ENCODE assay signal across 12 cellular contexts in genomic region chr9:131179561-131180219, GRCh38. TPM values are rescaled to one million over a fixed set of nuclear protein-coding genes. Genes with fewer than 3 reads are reported as not detected.
A peak's percentile ranks its signal among the peaks of the same experiment; 100 is the strongest.
DNase-seq lines count a peak whose midpoint lies in the region; ATAC-seq and TF ChIP-seq lines count a peak whose summit lies in the region.
"Had no signal": no experiment of that assay in that cellular context is flagged by ENCODE, and none has a peak within 500 bp of the region (broad histone marks: within the 10 kb centered on the region; RNA-seq: fewer than 3 reads in every experiment).

No MANE protein-coding gene starts in this region.

- no peaks in the 10 kb centered on the region; the same call in 2 of the 3 replicates for H3K4me1 Mint-ChIP-seq in GM23338
- H3K4me1 Mint-ChIP-seq in activated T-cell treated with anti-CD3 and anti-CD28 coated beads, Interleukin-2, amount 50 U/mL, for 4 hours (ENCODE audit: low read depth), result peaks cover 12% of the 10 kb centered on the region

- H3K36me3 ChIP-seq in kidney epithelial cell (ENCODE audit: control insufficient read depth, insufficient read depth, low read length) (no peaks in the 10 kb centered on the region), GM23338 (ENCODE audit: insufficient read depth) (peaks cover 24% of the 10 kb centered on the region)
- H3K36me3 ChIP-seq: uterus had no signal

- H3K27ac ChIP-seq in GM23338 (ENCODE audit: low read depth), result no peak overlapping the region
- H3K27ac ChIP-seq: uterus had no signal

- peak; percentile 57 for DNase-seq in AG08396 (ENCODE audit: low spot score)
- peak; percentile 70 for DNase-seq in HS-27A (ENCODE audit: low read depth)
- peak; percentile 96 for DNase-seq in amniotic epithelial cell (ENCODE audit: low read depth)
- DNase-seq in kidney epithelial cell (ENCODE audit: low read depth), result peak; percentile 48
- no peak for DNase-seq in GM23338 (ENCODE audit: low spot score)
- no peak for DNase-seq in activated T-cell treated with anti-CD3 and anti-CD28 coated beads, Interleukin-2, amount 50 U/mL, for 4 hours
- DNase-seq in activated naive CD4-positive, alpha-beta T cell (lab: John Stamatoyannopoulos, UW), result no peak
- DNase-seq: activated T-cell treated with anti-CD3 and anti-CD28 coated beads for 4 hours; NCI-H1417; stimulated activated CD4-positive, alpha-beta T cell treated with anti-CD3 and anti-CD28 coated beads, Interleukin-1b, Interleukin-23, amount 100 ng/mL, for 48 hours; uterus had no signal

- no peaks in the 10 kb centered on the region for H3K4me1 ChIP-seq in GM23338 (ENCODE audit: insufficient read depth)
- H3K4me1 ChIP-seq: uterus had no signal

- peaks cover 5% of the 10 kb centered on the region; the same call in 1 of the 2 replicates for H3K79me2 ChIP-seq in GM23338 (replicated peaks; ENCODE audit: insufficient read depth)

- H3K9me2 ChIP-seq in GM23338 (ENCODE audit: insufficient read depth), result no peaks in the 10 kb centered on the region

- no peak overlapping the region for H3K4me2 ChIP-seq in GM23338

- no peak overlapping the region for H2AFZ ChIP-seq in GM23338

- 0 out of 2 replicates have a peak, but pooled peaks cover 12% of the 10 kb centered on the region for H3F3A ChIP-seq in GM23338 (replicated peaks; ENCODE audit: low read depth)

- peaks cover 5% of the 10 kb centered on the region for H3K27me3 Mint-ChIP-seq in GM23338 (ENCODE audit: insufficient read depth, low read depth, poor library complexity)
- H3K27me3 Mint-ChIP-seq in activated T-cell treated with anti-CD3 and anti-CD28 coated beads, Interleukin-2, amount 50 U/mL, for 4 hours (ENCODE audit: low read depth), result no peaks in the 10 kb centered on the region

- no peak overlapping the region for H3K27ac Mint-ChIP-seq in GM23338

- no peaks in the 10 kb centered on the region for H3K9me3 Mint-ChIP-seq in GM23338
- no peaks in the 10 kb centered on the region for H3K9me3 Mint-ChIP-seq in activated T-cell treated with anti-CD3 and anti-CD28 coated beads, Interleukin-2, amount 50 U/mL, for 4 hours

- no peak overlapping the region for H3K4me3 Mint-ChIP-seq in GM23338
- H3K4me3 Mint-ChIP-seq in activated T-cell treated with anti-CD3 and anti-CD28 coated beads, Interleukin-2, amount 50 U/mL, for 4 hours, result no peak overlapping the region

- no peak for ATAC-seq in GM18502 (IDR thresholded peaks at IDR 0.05; ENCODE audit: poor library complexity, unreplicated experiment)
- no peak for ATAC-seq in GM23338
- ATAC-seq in activated T-cell treated with anti-CD3 and anti-CD28 coated beads, Interleukin-2, amount 50 U/mL, for 4 hours, result no peak

- H3K27me3 ChIP-seq in kidney epithelial cell (ENCODE audit: control insufficient read depth, insufficient read depth, low read length) (no peaks in the 10 kb centered on the region), GM23338 (ENCODE audit: insufficient read depth) (no peaks in the 10 kb centered on the region)
- H3K27me3 ChIP-seq: uterus had no signal

- peaks cover 4% of the 10 kb centered on the region; the same call in 1 of the 2 replicates for H4K20me1 ChIP-seq in GM23338 (replicated peaks; ENCODE audit: insufficient read depth)

- H3K4me3 ChIP-seq in kidney epithelial cell (ENCODE audit: low read depth, low read length) (no peak overlapping the region), GM23338 (no peak overlapping the region)
- H3K4me3 ChIP-seq: uterus had no signal

- TF ChIP-seq CTCF in kidney epithelial cell (IDR thresholded peaks at IDR 0.05; ENCODE audit: insufficient read depth, low read length, poor library complexity, severe bottlenecking) (no peak), GM23338 (conservative IDR thresholded peaks at IDR 0.05; ENCODE audit: low read depth in 2 of 2) (no peak)

- peaks cover 43% of the 10 kb centered on the region for H3K36me3 Mint-ChIP-seq in GM23338 (ENCODE audit: low read depth)
- H3K36me3 Mint-ChIP-seq in activated T-cell treated with anti-CD3 and anti-CD28 coated beads, Interleukin-2, amount 50 U/mL, for 4 hours (ENCODE audit: insufficient read depth), result peaks cover 50% of the 10 kb centered on the region

TF ChIP-seq in GM23338, 12 proteins besides CTCF, POLR2A, EP300 and RAD21 (continues in another document):
- TF ChIP-seq ZNF331 (CRISPR knock-in tag; IDR thresholded peaks at IDR 0.05; ENCODE audit: low read depth) (no peak), JUNB (IDR thresholded peaks at IDR 0.05; ENCODE audit: unreplicated experiment) (no peak), ZNF114 (CRISPR knock-in tag; IDR thresholded peaks at IDR 0.05) (no peak), CREB1 (CRISPR knock-in tag; IDR thresholded peaks at IDR 0.05; ENCODE audit: low read depth) (no peak), NANOG (IDR thresholded peaks at IDR 0.05; ENCODE audit: borderline replicate concordance) (no peak), POLR2AphosphoS5 (IDR thresholded peaks at IDR 0.05; ENCODE audit: low read depth) (no peak), ZNF462 (CRISPR knock-in tag; IDR thresholded peaks at IDR 0.05) (no peak), ETS1 (IDR thresholded peaks at IDR 0.05) (no peak), STAT1 (IDR thresholded peaks at IDR 0.05; ENCODE audit: unreplicated experiment) (no peak)

RNA-seq across cellular contexts. Expression of gene NUP214, which starts 54.3 kb away (rescaled TPM):
- total RNA-seq in kidney epithelial cell, result 30.5 and 31.8 TPM in 2 replicates
- total RNA-seq in GM23338 (2014; rRNA removed; shearing (Covaris generic)), result 33.3 and 57.0 TPM in 2 replicates
- 36.0 and 44.5 TPM in 2 replicates for polyA plus RNA-seq in GM23338 (2016; fragmentation: Nextera tagmentation; extraction: Ambion mirVana)
- 10 to 100 TPM; 69.7 to 78.6 (median 76.3) TPM for total RNA-seq in activated T-cell treated with anti-CD3 and anti-CD28 coated beads, Interleukin-2, amount 50 U/mL, for 4 hours

Comparison
In these comparisons a context has a peak if more than half of its experiments do, and no peak if none do; other contexts are left out.
1. DNase-seq: peak in AG08396 (single experiment), HS-27A (single experiment), amniotic epithelial cell (single experiment) and kidney epithelial cell (single experiment); none in GM23338 (single experiment), activated T-cell treated with anti-CD3 and anti-CD28 coated beads, Interleukin-2, amount 50 U/mL, for 4 hours (single experiment) and activated naive CD4-positive, alpha-beta T cell (0 of 4).